34 cellular contexts compared by ENCODE assay signal in genomic region chr1:87814573-87814972, GRCh38.
"Had no signal": no experiment of that assay in that cellular context is flagged by ENCODE, and none has a peak within 500 bp of the region (broad histone marks: within the 10 kb centered on the region; RNA-seq: fewer than 3 reads in every experiment).

No MANE protein-coding gene starts in this region.

- H3K36me3 Mint-ChIP-seq: activated CD4-positive, alpha-beta memory T cell treated with anti-CD3 and anti-CD28 coated beads for 36 hours; activated naive CD4-positive, alpha-beta T cell treated with anti-CD3 and anti-CD28 coated beads, Interleukin-2, amount 50 U/mL, for 24 hours; mesothelial cell of epicardium; naive B cell; stimulated activated memory B cell treated with anti-CD40 and anti-IgM and Interleukin-4, amounts not matched to agents 10 μg/mL and 1 μg/mL and 100 μg/mL, for 72 hours had no signal

- H3K9me3 ChIP-seq: body of pancreas, colonic mucosa, heart right ventricle, ovary, sigmoid colon, stomach, suprapubic skin, tibial nerve had no signal

- H3K4me1 Mint-ChIP-seq: activated CD4-positive, alpha-beta T cell treated with anti-CD3 and anti-CD28 coated beads, Interleukin-2, amount 10 ng/mL, durations not matched to agents 24 days and 14 days; activated naive CD4-positive, alpha-beta T cell treated with anti-CD3 and anti-CD28 coated beads, Interleukin-2, amount 50 U/mL, for 24 hours; activated naive CD8-positive, alpha-beta T cell treated with anti-CD3 and anti-CD28 coated beads, Interleukin-2, amount 50 U/mL, for 24 hours; activated T-helper 17 cell treated with anti-CD3 and anti-CD28 coated beads, Interleukin-2, amount 50 U/mL, for 72 hours; nephron progenitor cell had no signal

- FAIRE-seq: endothelial cell of umbilical vein, small intestine, TTC549 had no signal

- H3K4me1 ChIP-seq: colonic mucosa, suprapubic skin had no signal

- ATAC-seq: activated naive CD8-positive, alpha-beta T cell treated with anti-CD3 and anti-CD28 coated beads, Interleukin-2, amount 50 U/mL, for 24 hours; activated T-cell treated with anti-CD3 and anti-CD28 coated beads, Interleukin-2, amount 50 U/mL, for 4 hours; activated T-helper 17 cell treated with anti-CD3 and anti-CD28 coated beads, Interleukin-2, amount 50 U/mL, for 72 hours; body of pancreas; heart right ventricle; stimulated activated memory B cell treated with anti-CD40 and anti-IgM and Interleukin-4, amounts not matched to agents 10 μg/mL and 1 μg/mL and 100 μg/mL, for 72 hours had no signal

- H3K4me3 ChIP-seq: body of pancreas, cardiac muscle cell, colonic mucosa, dorsolateral prefrontal cortex, heart right ventricle, ovary, sigmoid colon, stomach, suprapubic skin, tibial nerve had no signal

- H3K4me3 Mint-ChIP-seq: activated CD4-positive, alpha-beta memory T cell treated with anti-CD3 and anti-CD28 coated beads for 36 hours; activated CD4-positive, alpha-beta T cell treated with anti-CD3 and anti-CD28 coated beads, Interleukin-2, amount 10 ng/mL, durations not matched to agents 24 days and 14 days; activated naive CD4-positive, alpha-beta T cell treated with anti-CD3 and anti-CD28 coated beads, Interleukin-2, amount 50 U/mL, for 24 hours; activated naive CD8-positive, alpha-beta T cell treated with anti-CD3 and anti-CD28 coated beads, Interleukin-2, amount 50 U/mL, for 24 hours; activated T-cell treated with anti-CD3 and anti-CD28 coated beads, Interleukin-2, amount 50 U/mL, for 4 hours; activated T-helper 17 cell treated with anti-CD3 and anti-CD28 coated beads, Interleukin-2, amount 50 U/mL, for 72 hours; mesothelial cell of epicardium; nephron progenitor cell; stimulated activated memory B cell treated with anti-CD40 and anti-IgM and Interleukin-4, amounts not matched to agents 10 μg/mL and 1 μg/mL and 100 μg/mL, for 72 hours had no signal

- DNase-seq: activated CD4-positive, alpha-beta memory T cell treated with anti-CD3 and anti-CD28 coated beads for 36 hours; activated CD4-positive, alpha-beta T cell treated with anti-CD3 and anti-CD28 coated beads, Interleukin-2, amount 10 ng/mL, durations not matched to agents 24 days and 14 days; activated CD4-positive, CD25-positive, alpha-beta regulatory T cell treated with anti-CD3 and anti-CD28 coated beads, Interleukin-2, amount 50 U/mL, for 72 hours; activated CD8-positive, alpha-beta memory T cell treated with anti-CD3 and anti-CD28 coated beads, Interleukin-2, amount 50 U/mL, for 48 hours; activated gamma-delta T cell treated with Interleukin-2 at 50 U/mL for 16 hours; activated naive CD8-positive, alpha-beta T cell treated with anti-CD3 and anti-CD28 coated beads, Interleukin-2, amount 50 U/mL, for 24 hours; activated T-cell treated with anti-CD3 and anti-CD28 coated beads, Interleukin-2, amount 50 U/mL, for 4 hours; amygdala; body of pancreas; cerebellar nuclear complex; colonic mucosa; dorsolateral prefrontal cortex; effector memory CD4-positive, alpha-beta T cell; foreskin melanocyte; heart right ventricle; naive B cell; nephron progenitor cell; ovary; sigmoid colon; small intestine; stimulated activated CD4-positive, alpha-beta T cell treated with anti-CD3 and anti-CD28 coated beads, Interleukin-4, amount 100 ng/mL, for 24 hours; stimulated activated CD8-positive, alpha-beta memory T cell treated with anti-CD3 and anti-CD28 coated beads, Interleukin-4, amount 100 ng/mL, for 48 hours; stomach; WERI-Rb-1 had no signal

- H3K36me3 ChIP-seq: cardiac muscle cell, colonic mucosa, heart right ventricle, ovary, sigmoid colon, stomach, suprapubic skin, tibial nerve, WERI-Rb-1 had no signal

- H3K27me3 ChIP-seq: body of pancreas, cardiac muscle cell, colonic mucosa, dorsolateral prefrontal cortex, heart right ventricle, ovary, sigmoid colon, stomach, suprapubic skin, tibial nerve had no signal

- H3K27ac ChIP-seq: body of pancreas, cardiac muscle cell, colonic mucosa, dorsolateral prefrontal cortex, heart right ventricle, ovary, sigmoid colon, stomach, suprapubic skin, WERI-Rb-1 had no signal

- H3K9me3 Mint-ChIP-seq: activated CD4-positive, alpha-beta memory T cell treated with anti-CD3 and anti-CD28 coated beads for 36 hours; activated CD4-positive, alpha-beta T cell treated with anti-CD3 and anti-CD28 coated beads, Interleukin-2, amount 10 ng/mL, durations not matched to agents 24 days and 14 days; activated naive CD4-positive, alpha-beta T cell treated with anti-CD3 and anti-CD28 coated beads, Interleukin-2, amount 50 U/mL, for 24 hours; activated naive CD8-positive, alpha-beta T cell treated with anti-CD3 and anti-CD28 coated beads, Interleukin-2, amount 50 U/mL, for 24 hours; activated T-cell treated with anti-CD3 and anti-CD28 coated beads, Interleukin-2, amount 50 U/mL, for 4 hours; activated T-helper 17 cell treated with anti-CD3 and anti-CD28 coated beads, Interleukin-2, amount 50 U/mL, for 72 hours; mesothelial cell of epicardium; naive B cell; nephron progenitor cell had no signal

- H3K27ac Mint-ChIP-seq: activated CD4-positive, alpha-beta memory T cell treated with anti-CD3 and anti-CD28 coated beads for 36 hours; activated CD4-positive, alpha-beta T cell treated with anti-CD3 and anti-CD28 coated beads, Interleukin-2, amount 10 ng/mL, durations not matched to agents 24 days and 14 days; activated naive CD4-positive, alpha-beta T cell treated with anti-CD3 and anti-CD28 coated beads, Interleukin-2, amount 50 U/mL, for 24 hours; activated naive CD8-positive, alpha-beta T cell treated with anti-CD3 and anti-CD28 coated beads, Interleukin-2, amount 50 U/mL, for 24 hours; activated T-helper 17 cell treated with anti-CD3 and anti-CD28 coated beads, Interleukin-2, amount 50 U/mL, for 72 hours; mesothelial cell of epicardium; nephron progenitor cell; progenitor cell of endocrine pancreas had no signal

- H3K27me3 Mint-ChIP-seq: activated CD4-positive, alpha-beta memory T cell treated with anti-CD3 and anti-CD28 coated beads for 36 hours; activated naive CD4-positive, alpha-beta T cell treated with anti-CD3 and anti-CD28 coated beads, Interleukin-2, amount 50 U/mL, for 24 hours; activated naive CD8-positive, alpha-beta T cell treated with anti-CD3 and anti-CD28 coated beads, Interleukin-2, amount 50 U/mL, for 24 hours; activated T-helper 17 cell treated with anti-CD3 and anti-CD28 coated beads, Interleukin-2, amount 50 U/mL, for 72 hours; progenitor cell of endocrine pancreas; stimulated activated memory B cell treated with anti-CD40 and anti-IgM and Interleukin-4, amounts not matched to agents 10 μg/mL and 1 μg/mL and 100 μg/mL, for 72 hours had no signal
